Comparison of ENCODE assay signal across 21 cellular contexts in genomic region chr1:46019348-46019747, GRCh38.
DNase-seq lines count a peak whose midpoint lies in the region; ATAC-seq and TF ChIP-seq lines count a peak whose summit lies in the region.
"Had no signal": no experiment of that assay in that cellular context is flagged by ENCODE, and none has a peak within 500 bp of the region (broad histone marks: within the 10 kb centered on the region; RNA-seq: fewer than 3 reads in every experiment).

No MANE protein-coding gene starts in this region.

- H3K4ac ChIP-seq in mesendoderm (ENCODE audit: low read depth, low read length) = no peak overlapping the region

- no peaks in the 10 kb centered on the region for H3K79me2 ChIP-seq in GM23338 (replicated peaks; ENCODE audit: insufficient read depth)
- no peaks in the 10 kb centered on the region for H3K79me2 ChIP-seq in mesendoderm (ENCODE audit: control insufficient read depth, insufficient read depth, low read length)

- no peak overlapping the region for H2BK5ac ChIP-seq in mesendoderm (ENCODE audit: low read length)

- no peak overlapping the region for H3K56ac ChIP-seq in mesendoderm (ENCODE audit: low read length)

- DNase-seq in cardiac muscle cell (ENCODE audit: low read depth in 1 of 2, low spot score in 1 of 2) = no peak
- no peak for DNase-seq in Right ventricle myocardium inferior (ENCODE audit: missing footprints)
- DNase-seq in GM23338 (ENCODE audit: low spot score) = no peak
- peak; percentile 39 for DNase-seq in mesendoderm
- no peak for DNase-seq in aorta
- DNase-seq in stimulated activated CD4-positive, alpha-beta T cell treated with anti-CD3 and anti-CD28 coated beads, Interleukin-12 subunit alpha, Interleukin-12 subunit beta, amount 100 ng/mL, for 4 hours = no peak
- no peak for DNase-seq in MG63
- DNase-seq: Calu3, DMS79 treated with DMSO at 0.1 percent for 48 hours, IMR-90, KG1, MM.1S, NCI-H1694, NCI-H226, NCI-H510A, NCI-H69, SIG-M5 had no signal

- H3K27ac ChIP-seq in cardiac muscle cell (peak overlapping the region; percentile 75), GM23338 (ENCODE audit: low read depth) (no peak overlapping the region), mesendoderm (ENCODE audit: low read depth, low read length) (no peak overlapping the region), aorta (ENCODE audit: low read depth in 1 of 2, low read length in 2 of 2) (no peak overlapping the region)
- H3K27ac ChIP-seq: RWPE1, SK-N-MC had no signal

- peaks cover 4% of the 10 kb centered on the region; the same call in 2 of the 3 replicates for H3K9me3 Mint-ChIP-seq in GM23338

- no peak overlapping the region for H3K4me2 ChIP-seq in GM23338
- H3K4me2 ChIP-seq in mesendoderm (ENCODE audit: low read length) = no peak overlapping the region

- no peak overlapping the region for H3K4me3 Mint-ChIP-seq in GM23338

- H3K4me3 ChIP-seq in cardiac muscle cell (no peak overlapping the region), GM23338 (no peak overlapping the region), mesendoderm (ENCODE audit: low read length) (no peak overlapping the region), aorta (ENCODE audit: low read length in 2 of 2) (no peak overlapping the region), MG63 (no peak overlapping the region)
- H3K4me3 ChIP-seq: SK-N-MC had no signal

- H4K5ac ChIP-seq in mesendoderm (ENCODE audit: low read length) = no peak overlapping the region

- H3K9me2 ChIP-seq in GM23338 (ENCODE audit: insufficient read depth) = no peaks in the 10 kb centered on the region

- H3K27me3 Mint-ChIP-seq in GM23338 (ENCODE audit: insufficient read depth, low read depth, poor library complexity) = peaks cover 2% of the 10 kb centered on the region

- H3K9ac ChIP-seq in mesendoderm (ENCODE audit: low read length) = no peak overlapping the region

- intact Hi-C loops in Right ventricle myocardium inferior (cut with DNase I) = no loop called here
- intact Hi-C loops in aorta (cut with DNase I) = no loop called here

- no peak for ATAC-seq in Right ventricle myocardium inferior
- peak; percentile 84 for ATAC-seq in GM23338
- peak; percentile 7 for ATAC-seq in aorta (ENCODE audit: low FRiP score)
- ATAC-seq: HCT116, Panc1 had no signal

- H2BK15ac ChIP-seq in mesendoderm (replicated peaks; ENCODE audit: low read depth) = no peak overlapping the region

- no peak overlapping the region for H3K27ac Mint-ChIP-seq in GM23338

- no peaks in the 10 kb centered on the region for H3K4me1 Mint-ChIP-seq in GM23338

- no peak overlapping the region for H3K18ac ChIP-seq in mesendoderm (ENCODE audit: low read length)

- TF ChIP-seq CTCF in cardiac muscle cell (IDR thresholded peaks at IDR 0.05; ENCODE audit: low read depth, low read length) (no peak), GM23338 (conservative IDR thresholded peaks at IDR 0.05; ENCODE audit: low read depth in 2 of 2) (no peak)

- no CpG with 5 or more reads among the region's 7 CpGs for WGBS in mesendoderm (ENCODE audit: extremely low coverage, insufficient coverage, low lambda C conversion rate)
- 96% methylated on average over 7 of the region's 7 CpGs for WGBS in aorta, 2 donors

- H3K36me3 Mint-ChIP-seq in GM23338 (ENCODE audit: low read depth) = peaks cover 32% of the 10 kb centered on the region

- H3K9me3 ChIP-seq in cardiac muscle cell (ENCODE audit: low read depth) = no peaks in the 10 kb centered on the region
- H3K9me3 ChIP-seq in aorta (ENCODE audit: control insufficient read depth, low read length) = no peaks in the 10 kb centered on the region
- H3K9me3 ChIP-seq in MG63 = no peaks in the 10 kb centered on the region

- H3K36me3 ChIP-seq in cardiac muscle cell (peaks cover 3% of the 10 kb centered on the region), GM23338 (ENCODE audit: insufficient read depth) (peaks cover 1% of the 10 kb centered on the region; the same call in 1 of the 2 replicates), mesendoderm (ENCODE audit: control insufficient read depth, insufficient read depth, low read length) (peaks cover 11% of the 10 kb centered on the region), aorta (ENCODE audit: control insufficient read depth in 1 of 2, insufficient read depth in 2 of 2, low read length in 1 of 2) (peaks cover 0 to 6% of the 10 kb centered on the region in 2 donors), MG63 (no peaks in the 10 kb centered on the region; the same call in none of the 2 replicates)

- peaks cover 22% of the 10 kb centered on the region for H3K4me1 ChIP-seq in cardiac muscle cell (ENCODE audit: low read depth)
- 0 out of 2 replicates have a peak, but pooled peaks cover 2% of the 10 kb centered on the region for H3K4me1 ChIP-seq in GM23338 (ENCODE audit: insufficient read depth)
- no peaks in the 10 kb centered on the region for H3K4me1 ChIP-seq in mesendoderm (ENCODE audit: control insufficient read depth, low read depth, low read length)
- H3K4me1 ChIP-seq in aorta (ENCODE audit: control insufficient read depth in 1 of 2, insufficient read depth in 2 of 2, low read length in 2 of 2) = no peaks in the 10 kb centered on the region

- no peak overlapping the region for H4K8ac ChIP-seq in mesendoderm (ENCODE audit: low read depth, low read length)

- no peak overlapping the region for H2BK120ac ChIP-seq in mesendoderm (ENCODE audit: low read depth, low read length)

- H3K27me3 ChIP-seq in cardiac muscle cell = no peaks in the 10 kb centered on the region
- no peaks in the 10 kb centered on the region for H3K27me3 ChIP-seq in GM23338 (ENCODE audit: insufficient read depth)
- H3K27me3 ChIP-seq in mesendoderm (ENCODE audit: insufficient read depth, low read length, poor library complexity) = no peaks in the 10 kb centered on the region
- no peaks in the 10 kb centered on the region for H3K27me3 ChIP-seq in aorta (ENCODE audit: control insufficient read depth in 1 of 2, insufficient read depth in 2 of 2, low read length in 1 of 2)
- H3K27me3 ChIP-seq in MG63 = no peaks in the 10 kb centered on the region

- H2AFZ ChIP-seq in GM23338 = no peak overlapping the region

- no peaks in the 10 kb centered on the region for H3K79me1 ChIP-seq in mesendoderm (ENCODE audit: low read length)

- no peak overlapping the region for H3K23ac ChIP-seq in mesendoderm (ENCODE audit: low read length)

- no peak overlapping the region for H2AK5ac ChIP-seq in mesendoderm (ENCODE audit: low read length)

- H3F3A ChIP-seq in GM23338 (replicated peaks; ENCODE audit: low read depth) = no peaks in the 10 kb centered on the region

- no peaks in the 10 kb centered on the region; the same call in 1 of the 2 replicates for H4K20me1 ChIP-seq in GM23338 (replicated peaks; ENCODE audit: insufficient read depth)

TF ChIP-seq in GM23338, 12 proteins besides CTCF, POLR2A, EP300 and RAD21 (continues in another document):
- TF ChIP-seq ZNF331 (CRISPR knock-in tag; IDR thresholded peaks at IDR 0.05; ENCODE audit: low read depth) (no peak), CREB1 (CRISPR knock-in tag; IDR thresholded peaks at IDR 0.05; ENCODE audit: low read depth) (no peak), ZNF114 (CRISPR knock-in tag; IDR thresholded peaks at IDR 0.05) (no peak), STAT1 (IDR thresholded peaks at IDR 0.05; ENCODE audit: unreplicated experiment) (no peak), NANOG (IDR thresholded peaks at IDR 0.05; ENCODE audit: borderline replicate concordance) (no peak), POLR2AphosphoS5 (IDR thresholded peaks at IDR 0.05; ENCODE audit: low read depth) (no peak), JUNB (IDR thresholded peaks at IDR 0.05; ENCODE audit: unreplicated experiment) (no peak), EZH2 (IDR thresholded peaks at IDR 0.05; ENCODE audit: low read depth, unreplicated experiment) (no peak)
- TF ChIP-seq, protein P1, sequence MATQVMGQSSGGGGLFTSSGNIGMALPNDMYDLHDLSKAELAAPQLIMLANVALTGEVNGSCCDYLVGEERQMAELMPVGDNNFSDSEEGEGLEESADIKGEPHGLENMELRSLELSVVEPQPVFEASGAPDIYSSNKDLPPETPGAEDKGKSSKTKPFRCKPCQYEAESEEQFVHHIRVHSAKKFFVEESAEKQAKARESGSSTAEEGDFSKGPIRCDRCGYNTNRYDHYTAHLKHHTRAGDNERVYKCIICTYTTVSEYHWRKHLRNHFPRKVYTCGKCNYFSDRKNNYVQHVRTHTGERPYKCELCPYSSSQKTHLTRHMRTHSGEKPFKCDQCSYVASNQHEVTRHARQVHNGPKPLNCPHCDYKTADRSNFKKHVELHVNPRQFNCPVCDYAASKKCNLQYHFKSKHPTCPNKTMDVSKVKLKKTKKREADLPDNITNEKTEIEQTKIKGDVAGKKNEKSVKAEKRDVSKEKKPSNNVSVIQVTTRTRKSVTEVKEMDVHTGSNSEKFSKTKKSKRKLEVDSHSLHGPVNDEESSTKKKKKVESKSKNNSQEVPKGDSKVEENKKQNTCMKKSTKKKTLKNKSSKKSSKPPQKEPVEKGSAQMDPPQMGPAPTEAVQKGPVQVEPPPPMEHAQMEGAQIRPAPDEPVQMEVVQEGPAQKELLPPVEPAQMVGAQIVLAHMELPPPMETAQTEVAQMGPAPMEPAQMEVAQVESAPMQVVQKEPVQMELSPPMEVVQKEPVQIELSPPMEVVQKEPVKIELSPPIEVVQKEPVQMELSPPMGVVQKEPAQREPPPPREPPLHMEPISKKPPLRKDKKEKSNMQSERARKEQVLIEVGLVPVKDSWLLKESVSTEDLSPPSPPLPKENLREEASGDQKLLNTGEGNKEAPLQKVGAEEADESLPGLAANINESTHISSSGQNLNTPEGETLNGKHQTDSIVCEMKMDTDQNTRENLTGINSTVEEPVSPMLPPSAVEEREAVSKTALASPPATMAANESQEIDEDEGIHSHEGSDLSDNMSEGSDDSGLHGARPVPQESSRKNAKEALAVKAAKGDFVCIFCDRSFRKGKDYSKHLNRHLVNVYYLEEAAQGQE (IDR thresholded peaks at IDR 0.05; ENCODE audit: unreplicated experiment) = no peak
